In the genomic region with DNA sequence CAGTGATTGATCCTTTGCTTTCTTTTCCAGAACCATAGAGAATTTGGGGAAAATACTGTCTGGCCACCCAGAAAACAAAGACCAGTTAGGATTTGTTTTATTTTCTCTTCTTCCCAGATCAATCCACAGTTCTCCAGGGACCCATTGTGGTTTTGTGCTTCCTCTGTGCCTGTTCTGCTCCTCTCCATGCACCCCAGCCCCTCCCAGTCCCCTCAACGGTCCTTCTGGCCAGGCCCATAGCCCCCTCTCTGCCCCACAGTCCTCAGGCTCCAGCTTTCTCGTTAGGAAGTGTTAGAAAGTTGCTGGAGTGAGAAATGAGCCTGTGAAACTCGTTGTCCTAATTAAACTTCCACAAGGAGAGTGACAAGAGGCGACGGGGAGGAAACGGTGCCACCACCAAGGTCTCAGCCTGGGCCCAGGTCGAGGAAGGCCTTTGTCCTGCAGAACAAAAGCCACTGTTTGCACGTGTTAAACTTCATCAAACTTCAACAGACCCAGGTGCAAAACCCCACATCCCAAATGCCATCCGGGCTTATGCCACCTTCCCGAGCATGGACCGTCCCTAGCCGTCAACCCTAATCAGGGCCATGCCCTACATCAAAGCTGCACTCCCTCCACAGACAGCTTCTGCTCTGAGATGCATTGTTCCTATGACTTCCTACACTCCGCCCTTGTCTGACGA, we compare ENCODE assay signal across 15 cellular contexts. TPM values are rescaled to one million over a fixed set of nuclear protein-coding genes. Genes with fewer than 3 reads are reported as not detected.
"Had no signal": no experiment of that assay in that cellular context is flagged by ENCODE, and none has a peak within 500 bp of the region (broad histone marks: within the 10 kb centered on the region; RNA-seq: fewer than 3 reads in every experiment).

No MANE protein-coding gene starts in this region.

- H3K36me3 ChIP-seq: neutrophil had no signal

- H3K9me3 Mint-ChIP-seq: activated naive CD8-positive, alpha-beta T cell treated with anti-CD3 and anti-CD28 coated beads, Interleukin-2, amount 50 U/mL, for 24 hours; activated T-cell treated with anti-CD3 and anti-CD28 coated beads, Interleukin-2, amount 50 U/mL, for 4 hours had no signal

- ATAC-seq: activated T-cell treated with anti-CD3 and anti-CD28 coated beads, Interleukin-2, amount 50 U/mL, for 4 hours had no signal

- H3K36me3 Mint-ChIP-seq: type B pancreatic cell had no signal

- H3K4me1 Mint-ChIP-seq: activated naive CD8-positive, alpha-beta T cell treated with anti-CD3 and anti-CD28 coated beads, Interleukin-2, amount 50 U/mL, for 24 hours had no signal

- H3K9me3 ChIP-seq: neutrophil had no signal

- H3K27ac ChIP-seq: neutrophil, VCaP had no signal

- DNase-seq: activated CD4-positive, alpha-beta T cell treated with anti-CD3 and anti-CD28 coated beads, Interleukin-2, amount 50 U/mL, for 1 hour; activated CD4-positive, CD25-positive, alpha-beta regulatory T cell treated with anti-CD3 and anti-CD28 coated beads, Interleukin-2, amount 50 U/mL, for 72 hours; activated CD8-positive, alpha-beta memory T cell treated with anti-CD3 and anti-CD28 coated beads, Interleukin-2, amount 50 U/mL, for 4 hours; activated naive CD4-positive, alpha-beta T cell treated with anti-CD3 and anti-CD28 coated beads for 36 hours; activated naive CD8-positive, alpha-beta T cell treated with anti-CD3 and anti-CD28 coated beads, Interleukin-2, amount 50 U/mL, for 24 hours; activated T-cell treated with anti-CD3 and anti-CD28 coated beads, Interleukin-2, amount 50 U/mL, for 4 hours; dermis blood vessel endothelial cell; foreskin fibroblast; stimulated activated CD4-positive, alpha-beta T cell treated with anti-CD3 and anti-CD28 coated beads, Interleukin-1b, Interleukin-23, amount 100 ng/mL, for 48 hours; stimulated activated naive CD4-positive, alpha-beta T cell treated with Interleukin-2 at 50 U/mL for 16 hours; SW 1271; T-helper 2 cell had no signal

- H3K4me3 Mint-ChIP-seq: activated naive CD4-positive, alpha-beta T cell treated with anti-CD3 and anti-CD28 coated beads for 36 hours; activated naive CD8-positive, alpha-beta T cell treated with anti-CD3 and anti-CD28 coated beads, Interleukin-2, amount 50 U/mL, for 24 hours; activated T-cell treated with anti-CD3 and anti-CD28 coated beads, Interleukin-2, amount 50 U/mL, for 4 hours; type B pancreatic cell had no signal

- H3K27ac Mint-ChIP-seq: activated naive CD4-positive, alpha-beta T cell treated with anti-CD3 and anti-CD28 coated beads for 36 hours; activated naive CD8-positive, alpha-beta T cell treated with anti-CD3 and anti-CD28 coated beads, Interleukin-2, amount 50 U/mL, for 24 hours; type B pancreatic cell had no signal

RNA-seq across cellular contexts. Expression of a gene that starts 18.7 kb away (rescaled TPM):
- total RNA-seq: activated naive CD4-positive, alpha-beta T cell treated with anti-CD3 and anti-CD28 coated beads for 36 hours had no signal
